In the genomic region with DNA sequence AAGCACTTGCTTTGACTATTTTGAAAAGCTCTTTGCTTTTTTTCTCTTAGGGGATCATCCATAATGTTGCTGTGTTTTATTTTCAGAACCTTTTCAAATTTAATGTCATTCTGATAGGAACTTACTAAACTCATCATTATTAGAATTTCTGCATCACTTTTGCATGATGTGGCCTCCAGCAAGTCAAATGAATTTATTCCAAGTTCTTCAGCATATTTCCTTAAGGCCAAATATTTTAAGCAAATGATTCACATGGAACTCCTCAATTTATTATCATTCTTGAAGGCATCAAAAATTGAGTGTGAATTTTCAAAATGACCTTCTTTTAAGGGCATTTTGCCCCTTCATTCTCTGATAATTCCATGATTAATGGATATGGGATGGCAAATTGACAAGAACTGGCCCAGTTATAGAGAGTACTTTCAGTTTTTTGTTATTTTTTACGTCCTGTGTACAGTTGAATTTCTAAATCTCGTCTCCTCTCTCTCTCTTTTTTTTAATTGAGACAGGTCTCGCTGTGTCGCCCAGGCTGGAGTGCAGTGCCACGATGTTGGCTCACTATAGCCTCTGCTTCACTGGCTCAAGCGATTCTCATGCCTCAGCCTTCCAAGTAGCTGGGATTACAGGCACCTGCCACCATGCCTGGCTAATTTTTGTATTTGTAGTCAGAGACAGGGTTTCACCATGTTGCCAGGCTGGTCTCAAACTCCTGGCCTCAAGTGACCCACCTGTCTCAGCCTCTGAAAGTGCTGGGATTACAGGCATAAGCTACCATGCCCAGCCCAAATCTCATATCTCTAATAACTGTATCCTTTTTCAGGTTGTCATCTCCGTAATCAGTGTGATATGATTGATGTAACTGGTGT, we compare ENCODE assay signal across 33 cellular contexts. TPM values are rescaled to one million over a fixed set of nuclear protein-coding genes. Genes with fewer than 3 reads are reported as not detected.
DNase-seq lines count a peak whose midpoint lies in the region; ATAC-seq, FAIRE-seq and TF ChIP-seq lines count a peak whose summit lies in the region.
"Had no signal": no experiment of that assay in that cellular context is flagged by ENCODE, and none has a peak within 500 bp of the region (broad histone marks: within the 10 kb centered on the region; RNA-seq: fewer than 3 reads in every experiment).

No MANE protein-coding gene starts in this region.

- TF ChIP-seq POLR2A in K562 (conservative IDR thresholded peaks at IDR 0.05): no peak

- peaks cover 13% of the 10 kb centered on the region for H3F3A ChIP-seq in SK-N-SH (replicated peaks; ENCODE audit: insufficient read depth)

- H3K36me3 Mint-ChIP-seq in osteocyte (ENCODE audit: unreplicated experiment): peaks cover 27% of the 10 kb centered on the region
- H3K36me3 Mint-ChIP-seq in glutamatergic neuron (ENCODE audit: unreplicated experiment): peaks cover 4% of the 10 kb centered on the region

- H2AFZ ChIP-seq in SK-N-SH (ENCODE audit: low read depth) (no peak overlapping the region), K562 (ENCODE audit: low read depth, low read length) (no peak overlapping the region)

- H3K4me3 ChIP-seq in SK-N-SH (ENCODE audit: low read depth in 2 of 2, low read length in 1 of 2) (no peak overlapping the region), K562 (no peak overlapping the region), upper lobe of right lung (no peak overlapping the region)
- H3K4me3 ChIP-seq: gastroesophageal sphincter, left ventricle myocardium inferior, tibial nerve had no signal

- no peak for DNase-seq in SK-N-SH
- DNase-seq in K562 (ENCODE audit: extremely low read depth in 1 of 4, low spot score in 3 of 4): no peak
- DNase-seq in osteocyte (ENCODE audit: extremely low spot score, unreplicated experiment): no peak
- DNase-seq in upper lobe of right lung: no peak
- DNase-seq in COLO829 (ENCODE audit: low spot score): no peak
- DNase-seq in glutamatergic neuron: no peak
- DNase-seq: 8988T; activated B cell treated with CpG ODN at 0.5 μM for 24 hours; activated CD4-positive, alpha-beta T cell treated with anti-CD3 and anti-CD28 coated beads, Interleukin-2, amount 50 U/mL, for 4 hours; activated CD8-positive, alpha-beta memory T cell treated with anti-CD3 and anti-CD28 coated beads, Interleukin-2, amount 50 U/mL, for 48 hours; activated naive CD8-positive, alpha-beta T cell treated with anti-CD3 and anti-CD28 coated beads for 36 hours; CD8-positive, alpha-beta T cell; DMS53; effector memory CD4-positive, alpha-beta T cell; H7; left ventricle myocardium inferior; natural killer cell; NCI-H1092 treated with DMSO at 0.1 percent for 48 hours; NCI-H187 treated with DMSO at 0.1 percent for 48 hours; NCI-H526; stimulated activated CD4-positive, alpha-beta T cell treated with anti-CD3 and anti-CD28 coated beads, Interleukin-12 subunit alpha, Interleukin-12 subunit beta, amount 100 ng/mL, for 4 hours; stimulated activated CD4-positive, alpha-beta T cell treated with anti-CD3 and anti-CD28 coated beads, Interleukin-4, amount 100 ng/mL, for 24 hours; stimulated activated naive CD4-positive, alpha-beta T cell; T-helper 9 cell had no signal

- TF ChIP-seq EP300 in SK-N-SH (IDR thresholded peaks at IDR 0.05; ENCODE audit: borderline replicate concordance in 1 of 2, low read depth in 1 of 2, low read length in 1 of 2) (no peak), K562 (IDR thresholded peaks at IDR 0.05; ENCODE audit: low read length) (no peak)

- peak overlapping the region; percentile 34 for H3K4me3 Mint-ChIP-seq in osteocyte (ENCODE audit: unreplicated experiment)
- H3K4me3 Mint-ChIP-seq in glutamatergic neuron (ENCODE audit: unreplicated experiment): no peak overlapping the region
- H3K4me3 Mint-ChIP-seq: activated B cell treated with CpG ODN at 0.5 μM for 24 hours; activated naive CD8-positive, alpha-beta T cell treated with anti-CD3 and anti-CD28 coated beads for 36 hours; activated T-helper 17 cell treated with anti-CD3 and anti-CD28 coated beads, Interleukin-2, amount 50 U/mL, for 72 hours; CD8-positive, alpha-beta T cell; natural killer cell had no signal

- H3K4me1 ChIP-seq in SK-N-SH (ENCODE audit: control insufficient read depth in 1 of 2, insufficient read depth in 2 of 2, low read depth in 1 of 2, low read length in 1 of 2): peaks cover 0 to 26% of the 10 kb centered on the region in 2 experiments
- H3K4me1 ChIP-seq in K562 (replicated peaks in 1 of 2; ENCODE audit: control insufficient read depth in 2 of 2, insufficient read depth in 2 of 2, low read length in 2 of 2): no peaks in the 10 kb centered on the region
- no peaks in the 10 kb centered on the region for H3K4me1 ChIP-seq in upper lobe of right lung
- H3K4me1 ChIP-seq: left ventricle myocardium inferior had no signal

- peak; percentile 42 for FAIRE-seq in K562 (lab: Jason Lieb, UNC)
- FAIRE-seq: GM12891, islet of Langerhans had no signal

- H3K9me3 Mint-ChIP-seq in osteocyte (ENCODE audit: unreplicated experiment) (no peaks in the 10 kb centered on the region), glutamatergic neuron (ENCODE audit: unreplicated experiment) (no peaks in the 10 kb centered on the region)
- H3K9me3 Mint-ChIP-seq: activated B cell treated with CpG ODN at 0.5 μM for 24 hours; activated naive CD8-positive, alpha-beta T cell treated with anti-CD3 and anti-CD28 coated beads for 36 hours; activated T-helper 17 cell treated with anti-CD3 and anti-CD28 coated beads, Interleukin-2, amount 50 U/mL, for 72 hours; brain; CD8-positive, alpha-beta T cell; natural killer cell had no signal

- H3K79me2 ChIP-seq in SK-N-SH (ENCODE audit: insufficient read depth) (no peaks in the 10 kb centered on the region), K562 (ENCODE audit: control insufficient read depth, insufficient read depth, low read length) (no peaks in the 10 kb centered on the region)

- H3K4me2 ChIP-seq in SK-N-SH (no peak overlapping the region), K562 (ENCODE audit: insufficient read depth, low read length) (no peak overlapping the region)

- POLR2A ChIA-PET in SK-N-SH (lab: Yijun Ruan, JAX): no interaction called here
- POLR2A ChIA-PET in K562 (lab: Yijun Ruan, JAX): interaction anchor here (0.6 to 1.2 kb wide), 3 partner anchors 10 to 935 kb away, joined by 3 to 5 read pairs (median 3); no protein-coding TSS in a partner anchor

- intact Hi-C loops in K562 (cut with micrococcal nuclease) (loop anchor here (10.0 kb wide), 1 partner anchor 598 kb away; no protein-coding TSS in a partner anchor), upper lobe of right lung (cut with DNase I) (no loop called here)

- H3K27me3 Mint-ChIP-seq in osteocyte (ENCODE audit: unreplicated experiment): no peaks in the 10 kb centered on the region
- peaks cover 2% of the 10 kb centered on the region for H3K27me3 Mint-ChIP-seq in glutamatergic neuron (ENCODE audit: unreplicated experiment)
- H3K27me3 Mint-ChIP-seq: activated B cell treated with CpG ODN at 0.5 μM for 24 hours; activated naive CD8-positive, alpha-beta T cell treated with anti-CD3 and anti-CD28 coated beads for 36 hours; activated T-helper 17 cell treated with anti-CD3 and anti-CD28 coated beads, Interleukin-2, amount 50 U/mL, for 72 hours had no signal

- ATAC-seq in SK-N-SH treated with all-trans-retinoic acid at 6 μM for 48 hours: no peak; the same call in 2 of the 3 replicates
- ATAC-seq in K562: no peak
- ATAC-seq in upper lobe of right lung: no peak
- no peak for ATAC-seq in GM18520 (IDR thresholded peaks at IDR 0.05; ENCODE audit: unreplicated experiment)
- ATAC-seq: activated T-helper 17 cell treated with anti-CD3 and anti-CD28 coated beads, Interleukin-2, amount 50 U/mL, for 72 hours; CD8-positive, alpha-beta T cell; gastroesophageal sphincter; natural killer cell had no signal

- in situ Hi-C loops in K562 (cut with MboI): no loop called here

- no peak overlapping the region for H3K9ac ChIP-seq in SK-N-SH
- H3K9ac ChIP-seq in K562 (ENCODE audit: insufficient read depth in 1 of 2, low read depth in 2 of 2, low read length in 2 of 2): no peak overlapping the region

- H3K27ac Mint-ChIP-seq in osteocyte (ENCODE audit: unreplicated experiment): peak overlapping the region; percentile 75
- H3K27ac Mint-ChIP-seq in glutamatergic neuron (ENCODE audit: unreplicated experiment): no peak overlapping the region
- H3K27ac Mint-ChIP-seq: activated B cell treated with CpG ODN at 0.5 μM for 24 hours; activated naive CD8-positive, alpha-beta T cell treated with anti-CD3 and anti-CD28 coated beads for 36 hours; activated T-helper 17 cell treated with anti-CD3 and anti-CD28 coated beads, Interleukin-2, amount 50 U/mL, for 72 hours; CD8-positive, alpha-beta T cell; natural killer cell had no signal

- BruUV-seq in K562 (replicated peaks; lab: Mats Ljungman, UMichigan): no TSS peak

- H3K36me3 ChIP-seq in SK-N-SH (replicated peaks in 1 of 2; ENCODE audit: control insufficient read depth in 1 of 2, insufficient read depth in 2 of 2, low read length in 1 of 2): peaks cover 25% of the 10 kb centered on the region in 2 experiments
- peaks cover 14% of the 10 kb centered on the region; the same call in 1 of the 3 replicates for H3K36me3 ChIP-seq in K562 (ENCODE audit: control insufficient read depth, insufficient read depth, low read length)
- peaks cover 26% of the 10 kb centered on the region for H3K36me3 ChIP-seq in upper lobe of right lung

- TF ChIP-seq CTCF in SK-N-SH (IDR thresholded peaks at IDR 0.05) (no peak), K562 (IDR thresholded peaks at IDR 0.05 in 2 of 3, conservative IDR thresholded peaks at IDR 0.05 in 1 of 3; ENCODE audit: insufficient read depth in 2 of 3, low read depth in 1 of 3, low read length in 3 of 3) (no peak), osteocyte (IDR thresholded peaks at IDR 0.05) (no peak), upper lobe of right lung (IDR thresholded peaks at IDR 0.05) (no peak), glutamatergic neuron (IDR thresholded peaks at IDR 0.05; ENCODE audit: partially characterized antibody, unreplicated experiment) (no peak)

- no peaks in the 10 kb centered on the region for H3K9me1 ChIP-seq in K562 (ENCODE audit: control insufficient read depth, insufficient read depth, low read length)

- H3K27me3 ChIP-seq in SK-N-SH (ENCODE audit: insufficient read depth): no peaks in the 10 kb centered on the region
- no peaks in the 10 kb centered on the region for H3K27me3 ChIP-seq in K562 (ENCODE audit: control insufficient read depth in 2 of 2, insufficient read depth in 2 of 2, low read length in 2 of 2)
- H3K27me3 ChIP-seq in upper lobe of right lung: no peaks in the 10 kb centered on the region
- H3K27me3 ChIP-seq: gastroesophageal sphincter, tibial nerve had no signal

- peak overlapping the region; percentile 47 to 50; a peak in 2 of 4 replicates for H3K27ac ChIP-seq in SK-N-SH (ENCODE audit: low read depth in 2 of 2, low read length in 1 of 2)
- H3K27ac ChIP-seq in K562 (ENCODE audit: extremely low read depth, low read depth, low read length): no peak overlapping the region
- H3K27ac ChIP-seq in upper lobe of right lung: no peak overlapping the region
- H3K27ac ChIP-seq: HL-60, left ventricle myocardium inferior had no signal

- TF ChIP-seq RAD21 in SK-N-SH (IDR thresholded peaks at IDR 0.05; ENCODE audit: low read length): no peak
- no peak for TF ChIP-seq RAD21 in K562 (CRISPR knock-in tag; conservative IDR thresholded peaks at IDR 0.05 in 1 of 2, IDR thresholded peaks at IDR 0.05 in 1 of 2)

- H3K4me1 Mint-ChIP-seq in osteocyte (ENCODE audit: unreplicated experiment): peaks cover 88% of the 10 kb centered on the region
- H3K4me1 Mint-ChIP-seq in glutamatergic neuron (ENCODE audit: low read depth, unreplicated experiment): peaks cover 28% of the 10 kb centered on the region
- H3K4me1 Mint-ChIP-seq: activated B cell treated with CpG ODN at 0.5 μM for 24 hours; activated naive CD8-positive, alpha-beta T cell treated with anti-CD3 and anti-CD28 coated beads for 36 hours; activated T-helper 17 cell treated with anti-CD3 and anti-CD28 coated beads, Interleukin-2, amount 50 U/mL, for 72 hours; natural killer cell had no signal

- CTCF ChIA-PET in SK-N-SH (lab: Yijun Ruan, JAX) (interaction anchor here (0.9 to 1.1 kb wide), 2 partner anchors 51 to 287 kb away, joined by 3 to 5 read pairs; no protein-coding TSS in a partner anchor), K562 (lab: Yijun Ruan, JAX; ENCODE audit: low intra/inter-chr PET ratio) (no interaction called here)

- H3K9me2 ChIP-seq in SK-N-SH: no peaks in the 10 kb centered on the region

- H3K9me3 ChIP-seq in SK-N-SH (no peaks in the 10 kb centered on the region), K562 (replicated peaks; ENCODE audit: control insufficient read depth, insufficient read depth, low read depth, low read length) (no peaks in the 10 kb centered on the region), upper lobe of right lung (no peaks in the 10 kb centered on the region)
- H3K9me3 ChIP-seq: gastroesophageal sphincter, left ventricle myocardium inferior, tibial nerve had no signal

- 90% methylated on average over 7 of the region's 7 CpGs for WGBS in SK-N-SH (ENCODE audit: low lambda C conversion rate)
- 75% methylated on average over 7 of the region's 7 CpGs for whole genome bisulfite sequencing in K562 (ENCODE audit: insufficient coverage, low coverage, missing lambda C conversion rate)

- no peaks in the 10 kb centered on the region for H4K20me1 ChIP-seq in SK-N-SH (ENCODE audit: insufficient read depth)
- no peaks in the 10 kb centered on the region for H4K20me1 ChIP-seq in K562 (replicated peaks; ENCODE audit: control insufficient read depth, insufficient read depth, low read length)

RNA-seq across cellular contexts. Expression of a gene that starts 29.1 kb away (rescaled TPM):
- polyA plus RNA-seq in SK-N-SH (2012; rRNA removed): not detected in 2 replicates
- not detected in 2 replicates for polyA plus RNA-seq in SK-N-SH (2012; cell fraction: cytosol; rRNA removed)
- 0.08 and 0.27 TPM in 2 replicates for polyA plus RNA-seq in SK-N-SH (2012; cell fraction: nucleus; rRNA removed)
- 2.8 and 10.7 TPM in 2 replicates for total RNA-seq in K562 (2011; cell fraction: chromatin; rRNA removed; ENCODE audit: low replicate concordance)
- total RNA-seq in K562 (2011; cell fraction: nucleolus; rRNA removed): 1.8 and 3.8 TPM in 2 replicates
- 7.3 and 13.7 TPM in 2 replicates for total RNA-seq in K562 (2011; cell fraction: nucleoplasm; rRNA removed)
- total RNA-seq in K562 (2014; rRNA removed): 0.24 TPM in 1 of 2 replicates, not detected in the other
- 0.36 and 0.67 TPM in 2 replicates for total RNA-seq in K562 (2014; rRNA removed; fragmentation: Illumina TruSeq; extraction: Trizol)
- 0.75 and 0.83 TPM in 2 replicates for total RNA-seq in K562 (2015; rRNA removed; fragmentation: Illumina TruSeq; extraction: Trizol)
- 0.16 TPM in 1 of 2 replicates, not detected in the other for total RNA-seq in K562 (2021)
- polyA plus RNA-seq in K562 (2011; rRNA removed): 0.27 TPM in 1 of 2 replicates, not detected in the other
- polyA plus RNA-seq in K562 (2011; cell fraction: cytosol; rRNA removed): 0.09 TPM in 1 of 2 replicates, not detected in the other
- polyA plus RNA-seq in K562 (2011; cell fraction: nucleus; rRNA removed): 1.1 and 2.2 TPM in 2 replicates
- polyA plus RNA-seq in K562 (2012): not detected in 2 replicates
- polyA plus RNA-seq in K562 (2014; fragmentation: Illumina TruSeq; extraction: Trizol): not detected in 2 replicates
- not detected for polyA plus RNA-seq in K562 (2014; fragmentation: Nextera tagmentation; extraction: Ambion mirVana)
- 0.15 TPM in 1 of 2 replicates, not detected in the other for polyA plus RNA-seq in K562 (2014; rRNA removed)
- polyA minus RNA-seq in K562 (2011; rRNA and poly(A)+ RNA removed): 5.1 and 6.2 TPM in 2 replicates
- polyA minus RNA-seq in K562 (2011; cell fraction: cytosol; rRNA and poly(A)+ RNA removed): not detected in 2 replicates
- polyA minus RNA-seq in K562 (2011; cell fraction: nucleus; rRNA and poly(A)+ RNA removed): 6.0 and 7.4 TPM in 2 replicates
- total RNA-seq in osteocyte: 3.4 and 4.3 TPM in 2 replicates
- total RNA-seq in upper lobe of right lung: 3.3 TPM
- total RNA-seq in glutamatergic neuron (ENCODE audit: unreplicated experiment): 3.8 TPM

Comparison
In these comparisons a context has a peak if more than half of its experiments do, and no peak if none do; other contexts are left out.
1. H3K27ac ChIP-seq: peak in SK-N-SH (2 of 2); none in K562 (single experiment) and upper lobe of right lung (single experiment).